In genomic region chr1:30737357-30738039, GRCh38 we compare ENCODE assay signal across 1 cellular context.
TF ChIP-seq lines count a peak whose summit lies in the region.

No MANE protein-coding gene starts in this region.

TF ChIP-seq in GM12878, 131 proteins besides CTCF, POLR2A, EP300 and RAD21:
- no peak for TF ChIP-seq TCF12 (IDR thresholded peaks at IDR 0.05; ENCODE audit: low read depth, low read length)
- TF ChIP-seq POLR2AphosphoS5 (IDR thresholded peaks at IDR 0.05; ENCODE audit: low read length) = peak; percentile 47; the same call in 1 of the 2 replicates
TF ChIP-seq in GM12878: peak in this region for 1.
